Comparison of ENCODE assay signal across 8 cellular contexts in the genomic region with DNA sequence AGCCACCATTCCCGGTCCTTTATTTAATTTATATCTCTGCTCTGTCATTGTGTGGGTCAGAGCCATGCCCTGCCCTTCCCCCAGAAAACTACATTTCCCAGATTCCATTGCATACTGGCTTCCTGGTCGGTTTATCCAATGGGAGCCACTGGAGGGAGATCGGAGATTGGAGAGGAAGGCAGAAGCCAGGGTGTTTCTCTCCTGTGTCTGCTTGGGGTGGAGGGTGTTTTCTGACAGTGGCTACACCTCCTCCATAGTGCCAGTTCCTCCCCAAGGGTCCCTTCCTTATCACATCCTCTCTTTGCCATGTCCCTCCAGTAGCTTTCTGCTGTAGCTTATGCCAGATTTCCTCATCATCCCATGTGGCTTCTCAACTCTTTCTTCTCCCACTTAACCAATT. TPM values are rescaled to one million over a fixed set of nuclear protein-coding genes. Genes with fewer than 3 reads are reported as not detected.
DNase-seq lines count a peak whose midpoint lies in the region; ATAC-seq and TF ChIP-seq lines count a peak whose summit lies in the region.

No MANE protein-coding gene starts in this region.

- no peaks in the 10 kb centered on the region for H3K9me3 ChIP-seq in Caco-2

- H3K4me3 Mint-ChIP-seq in Caco-2 (ENCODE audit: unreplicated experiment) (peak overlapping the region; percentile 25), glutamatergic neuron (ENCODE audit: unreplicated experiment) (peak overlapping the region; percentile 28), type B pancreatic cell (peak overlapping the region; percentile 30)

- H3K36me3 Mint-ChIP-seq in Caco-2 (ENCODE audit: insufficient read depth, unreplicated experiment) (no peaks in the 10 kb centered on the region), glutamatergic neuron (ENCODE audit: unreplicated experiment) (peaks cover 4% of the 10 kb centered on the region), type B pancreatic cell (no peaks in the 10 kb centered on the region)

- no peak overlapping the region for H3K4me3 ChIP-seq in Caco-2 (ENCODE audit: low read depth, low read length)
- no peak overlapping the region for H3K4me3 ChIP-seq in Jurkat, Clone E6-1 (ENCODE audit: low read length)

- no peaks in the 10 kb centered on the region for H3K27me3 ChIP-seq in Caco-2 (replicated peaks; ENCODE audit: control insufficient read depth, insufficient read depth, low read length)

- DNase-seq in Caco-2 (peak; percentile 49 to 53), SW 1271 (lab: John Stamatoyannopoulos, UW) (peak; percentile 18 to 71), glutamatergic neuron (no peak), type B pancreatic cell (ENCODE audit: extremely low spot score, unreplicated experiment) (no peak), COR-L47 (lab: John Stamatoyannopoulos, UW) (no peak), NCI-H187 (lab: John Stamatoyannopoulos, UW) (no peak)
- DNase-seq in Jurkat, Clone E6-1 (ENCODE audit: low read depth, low spot score), result peak; percentile 35

- TF ChIP-seq CTCF in Caco-2 (IDR thresholded peaks at IDR 0.05; ENCODE audit: insufficient read depth in 1 of 2, low read depth in 1 of 2, low read length in 1 of 2, severe bottlenecking in 1 of 2, unreplicated experiment in 1 of 2), result no peak
- TF ChIP-seq CTCF in glutamatergic neuron (IDR thresholded peaks at IDR 0.05; ENCODE audit: partially characterized antibody, unreplicated experiment), result no peak
- no peak for TF ChIP-seq CTCF in type B pancreatic cell (conservative IDR thresholded peaks at IDR 0.05)

- CTCF ChIA-PET in Caco-2 (lab: Charles Lee), result no interaction called here

- no peaks in the 10 kb centered on the region for H3K36me3 ChIP-seq in Caco-2 (ENCODE audit: control insufficient read depth, insufficient read depth, low read length)

- peaks cover 7% of the 10 kb centered on the region for H3K4me1 Mint-ChIP-seq in Caco-2 (ENCODE audit: low read depth, unreplicated experiment)
- peaks cover 10% of the 10 kb centered on the region for H3K4me1 Mint-ChIP-seq in glutamatergic neuron (ENCODE audit: low read depth, unreplicated experiment)
- peaks cover 13% of the 10 kb centered on the region for H3K4me1 Mint-ChIP-seq in type B pancreatic cell (ENCODE audit: unreplicated experiment)

- no peak for ATAC-seq in GM21447 (IDR thresholded peaks at IDR 0.05; ENCODE audit: unreplicated experiment)

- no peaks in the 10 kb centered on the region for H3K4me1 ChIP-seq in Caco-2

- peaks cover 8% of the 10 kb centered on the region for H3K27me3 Mint-ChIP-seq in Caco-2 (ENCODE audit: insufficient read depth, unreplicated experiment)
- H3K27me3 Mint-ChIP-seq in glutamatergic neuron (ENCODE audit: unreplicated experiment), result peaks cover 4% of the 10 kb centered on the region
- peaks cover 5% of the 10 kb centered on the region for H3K27me3 Mint-ChIP-seq in type B pancreatic cell

- POLR2A ChIA-PET in Caco-2 (lab: Charles Lee), result no interaction called here

- BruUV-seq in Caco-2 (replicated peaks; lab: Mats Ljungman, UMichigan), result no TSS peak

- no peaks in the 10 kb centered on the region for H3K9me3 Mint-ChIP-seq in Caco-2 (ENCODE audit: unreplicated experiment)
- H3K9me3 Mint-ChIP-seq in glutamatergic neuron (ENCODE audit: unreplicated experiment), result peaks cover 9% of the 10 kb centered on the region
- H3K9me3 Mint-ChIP-seq in type B pancreatic cell, result no peaks in the 10 kb centered on the region

- intact Hi-C loops in Caco-2 (cut with micrococcal nuclease; ENCODE audit: unreplicated experiment), result loop anchor here (5.0 kb wide), 1 partner anchor 780 kb away; no protein-coding TSS in a partner anchor

- H3K27ac Mint-ChIP-seq in Caco-2 (ENCODE audit: unreplicated experiment) (no peak overlapping the region), glutamatergic neuron (ENCODE audit: unreplicated experiment) (peak overlapping the region; percentile 48), type B pancreatic cell (peak overlapping the region; percentile 39)

RNA-seq across cellular contexts. Expression of a gene that starts 19.0 kb away (rescaled TPM):
- total RNA-seq in Caco-2 (2022), result 0.30 and 0.34 TPM in 2 replicates
- polyA plus RNA-seq in Jurkat, Clone E6-1 (2012; ENCODE audit: insufficient read depth, insufficient read length), result 17.1 TPM
- 19.5 TPM for total RNA-seq in glutamatergic neuron (ENCODE audit: unreplicated experiment)
- total RNA-seq in type B pancreatic cell (ENCODE audit: low replicate concordance), result 33.1 and 38.6 TPM in 2 replicates

Comparison
In these comparisons a context has a peak if more than half of its experiments do, and no peak if none do; other contexts are left out.
1. DNase-seq: peak in Caco-2 (2 of 2), Jurkat, Clone E6-1 (single experiment) and SW 1271 (2 of 2); none in glutamatergic neuron (single experiment), type B pancreatic cell (single experiment), COR-L47 (single experiment) and NCI-H187 (0 of 2).
2. RNA of a gene that starts 19.0 kb away (total RNA-seq): 33.1 to 38.6 TPM in type B pancreatic cell and 19.5 TPM in glutamatergic neuron (single experiment); 0.30 to 0.34 TPM in Caco-2; every median in the first group is over 10 times any median in the second.
3. Peak in every context shown above with its lines, with median percentiles within 50 percentile points of each other: H3K4me3 Mint-ChIP-seq.